In genomic region chr20:5118220-5119142, GRCh38 we compare ENCODE assay signal across 8 cellular contexts. TPM values are rescaled to one million over a fixed set of nuclear protein-coding genes. Genes with fewer than 3 reads are reported as not detected.
A peak's percentile ranks its signal among the peaks of the same experiment; 100 is the strongest.
DNase-seq lines count a peak whose midpoint lies in the region; ATAC-seq and TF ChIP-seq lines count a peak whose summit lies in the region.

No MANE protein-coding gene starts in this region.

- peak; percentile 54 for DNase-seq in NCI-H748 (lab: John Stamatoyannopoulos, UW; ENCODE audit: unreplicated experiment)
- DNase-seq in effector memory CD8-positive, alpha-beta T cell: no peak
- DNase-seq in osteoblast (ENCODE audit: insufficient read length, low spot score, missing footprints): peak; percentile 6
- no peak for DNase-seq in NCI-H446 (lab: John Stamatoyannopoulos, UW)
- DNase-seq in activated effector memory CD4-positive, alpha-beta T cell treated with Interleukin-2 at 50 U/mL for 16 hours: no peak

- H3K27ac Mint-ChIP-seq in effector memory CD8-positive, alpha-beta T cell: peak overlapping the region; percentile 92

- no peak overlapping the region for H2AFZ ChIP-seq in osteoblast (ENCODE audit: low read length)

- H3K36me3 Mint-ChIP-seq in effector memory CD8-positive, alpha-beta T cell (ENCODE audit: insufficient read depth): peaks cover 54% of the 10 kb centered on the region

- no peak for TF ChIP-seq CTCF in DOHH2 (IDR thresholded peaks at IDR 0.05; ENCODE audit: low read depth, low read length, poor library complexity, severe bottlenecking)
- no peak for TF ChIP-seq CTCF in osteoblast (IDR thresholded peaks at IDR 0.05; ENCODE audit: extremely low read depth, low read depth, low read length)

- H3K79me2 ChIP-seq in DOHH2 (ENCODE audit: control insufficient read depth, low read length) (peaks cover 51% of the 10 kb centered on the region), osteoblast (ENCODE audit: insufficient read depth, low read length) (peaks cover 39% of the 10 kb centered on the region)

- peaks cover 62% of the 10 kb centered on the region for H3F3A ChIP-seq in DOHH2 (ENCODE audit: control insufficient read depth, insufficient read depth)

- H3K27me3 Mint-ChIP-seq in effector memory CD8-positive, alpha-beta T cell: no peaks in the 10 kb centered on the region

- no peaks in the 10 kb centered on the region for H3K9me3 ChIP-seq in DOHH2 (ENCODE audit: control insufficient read depth, insufficient read depth, low read length)
- H3K9me3 ChIP-seq in osteoblast (ENCODE audit: low read depth, low read length): no peaks in the 10 kb centered on the region

- H3K4me2 ChIP-seq in DOHH2 (ENCODE audit: low read length) (peak overlapping the region; percentile 91), osteoblast (ENCODE audit: insufficient read depth, low read length) (peak overlapping the region; percentile 99)

- peaks cover 26% of the 10 kb centered on the region for H4K20me1 ChIP-seq in DOHH2 (ENCODE audit: control insufficient read depth, insufficient read depth, low read depth, low read length)
- H4K20me1 ChIP-seq in osteoblast (ENCODE audit: insufficient read depth, low read length): peaks cover 15% of the 10 kb centered on the region

- peak overlapping the region; percentile 85 to 90 for H3K4me3 Mint-ChIP-seq in effector memory CD8-positive, alpha-beta T cell

- H3K36me3 ChIP-seq in DOHH2 (ENCODE audit: control insufficient read depth, low read length) (peaks cover 60% of the 10 kb centered on the region), osteoblast (ENCODE audit: insufficient read depth, low read length) (peaks cover 32% of the 10 kb centered on the region)

- H3K4me3 ChIP-seq in DOHH2 (ENCODE audit: low read length) (peak overlapping the region; percentile 82), osteoblast (ENCODE audit: insufficient read depth, low read length) (peak overlapping the region; percentile 97)

- no peaks in the 10 kb centered on the region for H3K27me3 ChIP-seq in DOHH2 (ENCODE audit: control insufficient read depth, low read length)
- no peaks in the 10 kb centered on the region for H3K27me3 ChIP-seq in osteoblast (ENCODE audit: insufficient read depth, low read length)

- ATAC-seq in effector memory CD8-positive, alpha-beta T cell (replicated peaks): no peak
- ATAC-seq in HG03025 (IDR thresholded peaks at IDR 0.05; ENCODE audit: low FRiP score, unreplicated experiment) (no peak), HG03139 (IDR thresholded peaks at IDR 0.05; ENCODE audit: unreplicated experiment) (no peak)

- H3K4me1 ChIP-seq in DOHH2 (ENCODE audit: control insufficient read depth, low read length) (peaks cover 43% of the 10 kb centered on the region), osteoblast (ENCODE audit: insufficient read depth, low read length) (peaks cover 24% of the 10 kb centered on the region)

- peak overlapping the region; percentile 89 for H3K27ac ChIP-seq in DOHH2 (ENCODE audit: low read depth, low read length)
- H3K27ac ChIP-seq in osteoblast (ENCODE audit: low read depth, low read length): peak overlapping the region; percentile 84

- no peaks in the 10 kb centered on the region for H3K9me3 Mint-ChIP-seq in effector memory CD8-positive, alpha-beta T cell

- peaks cover 11 to 17% of the 10 kb centered on the region in 2 donors for H3K4me1 Mint-ChIP-seq in effector memory CD8-positive, alpha-beta T cell (ENCODE audit: low read depth in 2 of 2)

- H3K9me2 ChIP-seq in DOHH2 (replicated peaks; ENCODE audit: control insufficient read depth, low read length): no peaks in the 10 kb centered on the region

RNA-seq across cellular contexts. Expression of gene PCNA, which starts 1.3 kb away (rescaled TPM):
- total RNA-seq in osteoblast: 62.2 and 66.2 TPM in 2 replicates

RNA-seq across cellular contexts. Expression of gene TMEM230, which starts 5.6 kb away (rescaled TPM):
- total RNA-seq in osteoblast: 108 and 141 TPM in 2 replicates

RNA-seq across cellular contexts. Expression of gene CDS2, which starts 8.3 kb away (rescaled TPM):
- 25.3 and 26.2 TPM in 2 replicates for total RNA-seq in osteoblast

Comparison
In these comparisons a context has a peak if more than half of its experiments do, and no peak if none do; other contexts are left out.
1. DNase-seq: peak in NCI-H748 (single experiment) and osteoblast (single experiment); none in effector memory CD8-positive, alpha-beta T cell (0 of 3), NCI-H446 (0 of 2) and activated effector memory CD4-positive, alpha-beta T cell treated with Interleukin-2 at 50 U/mL for 16 hours (single experiment).